17 cellular contexts compared by ENCODE assay signal in genomic region chr17:28072935-28073533, GRCh38. TPM values are rescaled to one million over a fixed set of nuclear protein-coding genes. Genes with fewer than 3 reads are reported as not detected.
DNase-seq lines count a peak whose midpoint lies in the region; ATAC-seq and TF ChIP-seq lines count a peak whose summit lies in the region.
"Had no signal": no experiment of that assay in that cellular context is flagged by ENCODE, and none has a peak within 500 bp of the region (broad histone marks: within the 10 kb centered on the region; RNA-seq: fewer than 3 reads in every experiment).

No MANE protein-coding gene starts in this region.

- H3K4me1 Mint-ChIP-seq in Caco-2 (ENCODE audit: low read depth, unreplicated experiment) (peaks cover 14% of the 10 kb centered on the region), IgD-negative memory B cell (peaks cover 47 to 58% (median 47%) of the 10 kb centered on the region in 3 donors), nephron progenitor cell (peaks cover 4% of the 10 kb centered on the region)
- H3K4me1 Mint-ChIP-seq in central memory CD8-positive, alpha-beta T cell = peaks cover 52% of the 10 kb centered on the region
- peaks cover 47% of the 10 kb centered on the region for H3K4me1 Mint-ChIP-seq in activated naive CD4-positive, alpha-beta T cell treated with anti-CD3 and anti-CD28 coated beads for 36 hours (ENCODE audit: low read depth)

- H3K36me3 Mint-ChIP-seq in Caco-2 (ENCODE audit: insufficient read depth, unreplicated experiment) (peaks cover 29% of the 10 kb centered on the region), IgD-negative memory B cell (peaks cover 11% of the 10 kb centered on the region), nephron progenitor cell (ENCODE audit: low read depth) (peaks cover 45% of the 10 kb centered on the region)
- H3K36me3 Mint-ChIP-seq in central memory CD8-positive, alpha-beta T cell (ENCODE audit: insufficient read depth) = no peaks in the 10 kb centered on the region
- H3K36me3 Mint-ChIP-seq in activated naive CD4-positive, alpha-beta T cell treated with anti-CD3 and anti-CD28 coated beads for 36 hours (ENCODE audit: low read depth) = peaks cover 11% of the 10 kb centered on the region

- no peaks in the 10 kb centered on the region for H3K36me3 ChIP-seq in Caco-2 (ENCODE audit: control insufficient read depth, insufficient read depth, low read length)

- POLR2A ChIA-PET in Caco-2 (lab: Charles Lee) = no interaction called here
- POLR2A ChIA-PET in HEK293T (lab: Yijun Ruan, JAX) = no interaction called here

- H3K27me3 ChIP-seq in Caco-2 (replicated peaks; ENCODE audit: control insufficient read depth, insufficient read depth, low read length) = no peaks in the 10 kb centered on the region

- H3K9me3 Mint-ChIP-seq in Caco-2 (ENCODE audit: unreplicated experiment) = peaks cover 22% of the 10 kb centered on the region
- H3K9me3 Mint-ChIP-seq in IgD-negative memory B cell = peaks cover 0 to 8% (median 3%) of the 10 kb centered on the region in 3 donors
- no peaks in the 10 kb centered on the region for H3K9me3 Mint-ChIP-seq in central memory CD8-positive, alpha-beta T cell
- peaks cover 27% of the 10 kb centered on the region for H3K9me3 Mint-ChIP-seq in nephron progenitor cell
- H3K9me3 Mint-ChIP-seq in activated naive CD4-positive, alpha-beta T cell treated with anti-CD3 and anti-CD28 coated beads for 36 hours = peaks cover 11% of the 10 kb centered on the region

- DNase-seq in Caco-2 (no peak), nephron progenitor cell (no peak), AML-193 (lab: John Stamatoyannopoulos, UW) (no peak), GDM1 (lab: John Stamatoyannopoulos, UW) (no peak), HEK293T (ENCODE audit: extremely low spot score) (no peak)
- DNase-seq in central memory CD8-positive, alpha-beta T cell (ENCODE audit: low spot score in 2 of 2) = no peak
- DNase-seq in activated naive CD4-positive, alpha-beta T cell treated with anti-CD3 and anti-CD28 coated beads for 36 hours = no peak
- DNase-seq: DMS79, GM23248, HCEC 1CT, NCI-H1694 treated with DMSO at 0.1 percent for 48 hours, NCI-H774, OCI-M1, SHP77 had no signal

- no peaks in the 10 kb centered on the region for H3K27me3 Mint-ChIP-seq in Caco-2 (ENCODE audit: insufficient read depth, unreplicated experiment)
- H3K27me3 Mint-ChIP-seq in IgD-negative memory B cell = no peaks in the 10 kb centered on the region
- H3K27me3 Mint-ChIP-seq in central memory CD8-positive, alpha-beta T cell = no peaks in the 10 kb centered on the region
- H3K27me3 Mint-ChIP-seq in nephron progenitor cell (ENCODE audit: low read depth, poor library complexity) = peaks cover 2% of the 10 kb centered on the region
- no peaks in the 10 kb centered on the region for H3K27me3 Mint-ChIP-seq in activated naive CD4-positive, alpha-beta T cell treated with anti-CD3 and anti-CD28 coated beads for 36 hours (ENCODE audit: low read depth)

- ATAC-seq in central memory CD8-positive, alpha-beta T cell (replicated peaks; ENCODE audit: extremely low read depth, poor library complexity, severe bottlenecking) = no peak
- ATAC-seq: A549 had no signal

- peaks cover 23% of the 10 kb centered on the region for H3K9me3 ChIP-seq in Caco-2

- H3K27ac Mint-ChIP-seq in Caco-2 (ENCODE audit: unreplicated experiment) (peak overlapping the region; percentile 1), IgD-negative memory B cell (peak overlapping the region in 2 of 3 donors; percentile 60 to 66), nephron progenitor cell (peak overlapping the region; percentile 31)
- H3K27ac Mint-ChIP-seq in central memory CD8-positive, alpha-beta T cell (ENCODE audit: low read depth) = peak overlapping the region; percentile 52
- H3K27ac Mint-ChIP-seq in activated naive CD4-positive, alpha-beta T cell treated with anti-CD3 and anti-CD28 coated beads for 36 hours = no peak overlapping the region

- intact Hi-C loops in Caco-2 (cut with micrococcal nuclease; ENCODE audit: unreplicated experiment) = no loop called here
- intact Hi-C loops in activated naive CD4-positive, alpha-beta T cell treated with anti-CD3 and anti-CD28 coated beads for 36 hours (cut with micrococcal nuclease) = loop anchor here (1.0 kb wide), 1 partner anchor 16 kb away; no protein-coding TSS in a partner anchor

- CTCF ChIA-PET in Caco-2 (lab: Charles Lee) (no interaction called here), HEK293T (lab: Yijun Ruan, JAX) (no interaction called here)
- CTCF ChIA-PET in activated naive CD4-positive, alpha-beta T cell treated with anti-CD3 and anti-CD28 coated beads for 36 hours (lab: Charles Lee) = interaction anchor here (1.0 kb wide), 1 partner anchor 18 kb away, joined by 4 read pairs; no protein-coding TSS in a partner anchor

- H3K4me1 ChIP-seq in Caco-2 = no peaks in the 10 kb centered on the region; the same call in 1 of the 2 replicates
- H3K4me1 ChIP-seq: A549 had no signal

- no TSS peak for BruUV-seq in Caco-2 (replicated peaks; lab: Mats Ljungman, UMichigan)

- H3K4me3 Mint-ChIP-seq in Caco-2 (ENCODE audit: unreplicated experiment) (no peak overlapping the region), IgD-negative memory B cell (peak overlapping the region in 3 of 4 donors; percentile 56 to 85 (median 63)), nephron progenitor cell (no peak overlapping the region)
- H3K4me3 Mint-ChIP-seq in central memory CD8-positive, alpha-beta T cell = no peak overlapping the region
- H3K4me3 Mint-ChIP-seq in activated naive CD4-positive, alpha-beta T cell treated with anti-CD3 and anti-CD28 coated beads for 36 hours = no peak overlapping the region

- TF ChIP-seq CTCF in Caco-2 (IDR thresholded peaks at IDR 0.05; ENCODE audit: insufficient read depth in 1 of 2, low read depth in 1 of 2, low read length in 1 of 2, severe bottlenecking in 1 of 2, unreplicated experiment in 1 of 2) (no peak), nephron progenitor cell (IDR thresholded peaks at IDR 0.05) (no peak)

- no peak overlapping the region for H3K4me3 ChIP-seq in Caco-2 (ENCODE audit: low read depth, low read length)
- H3K4me3 ChIP-seq: A549, GM23248, SK-N-MC had no signal

TF ChIP-seq in HEK293T, 16 proteins besides CTCF, POLR2A, EP300 and RAD21:
- no peak for TF ChIP-seq BHLHE40 (IDR thresholded peaks at IDR 0.05; ENCODE audit: borderline replicate concordance)
- no peak for TF ChIP-seq LEF1 (IDR thresholded peaks at IDR 0.05; ENCODE audit: borderline replicate concordance)
- TF ChIP-seq L3MBTL2 (conservative IDR thresholded peaks at IDR 0.05) = no peak
- no peak for TF ChIP-seq FOXK2 (IDR thresholded peaks at IDR 0.05)

RNA-seq across cellular contexts. Expression of gene NLK, which starts 30.6 kb away (rescaled TPM):
- 84.5 and 87.3 TPM in 2 replicates for total RNA-seq in Caco-2 (2022)
- 3.4 TPM for polyA plus RNA-seq in IgD-negative memory B cell
- total RNA-seq in activated naive CD4-positive, alpha-beta T cell treated with anti-CD3 and anti-CD28 coated beads for 36 hours = 1 to 10 TPM; 8.7 to 8.8 TPM

Comparison
In these comparisons a context has a peak if more than half of its experiments do, and no peak if none do; other contexts are left out.
1. H3K4me3 Mint-ChIP-seq: peak in IgD-negative memory B cell (3 of 4); none in Caco-2 (single experiment), central memory CD8-positive, alpha-beta T cell (single experiment), nephron progenitor cell (single experiment) and activated naive CD4-positive, alpha-beta T cell treated with anti-CD3 and anti-CD28 coated beads for 36 hours (single experiment).